ENCODE assay signal across 1 cellular context in genomic region chr6:30617565-30618269, GRCh38.
TF ChIP-seq lines count a peak whose summit lies in the region.

MRPS18B (plus strand) TSS chr6:30617840; CDS start chr6:30617866, 26 bp downstream.

TF ChIP-seq in HepG2, 621 proteins besides CTCF, POLR2A, EP300 and RAD21 (continued from another document and continues in another):
- TF ChIP-seq TSC22D2 (CRISPR knock-in tag; IDR thresholded peaks at IDR 0.05; ENCODE audit: borderline replicate concordance) (no peak), ZBTB25 (CRISPR knock-in tag; IDR thresholded peaks at IDR 0.05) (peak; percentile 18; the same call in 1 of the 2 replicates), EED (CRISPR knock-in tag; IDR thresholded peaks at IDR 0.05) (no peak; the same call in 1 of the 2 replicates), NFATC3 (CRISPR knock-in tag; IDR thresholded peaks at IDR 0.05) (peak; percentile 27; the same call in 1 of the 2 replicates), FOXM1 (CRISPR knock-in tag; IDR thresholded peaks at IDR 0.05) (no peak), ZNF883 (CRISPR knock-in tag; IDR thresholded peaks at IDR 0.05; ENCODE audit: not compliant biosample characterization) (peak; percentile 47), RARG (CRISPR knock-in tag; IDR thresholded peaks at IDR 0.05; ENCODE audit: low read depth) (no peak), KDM5A (IDR thresholded peaks at IDR 0.05; ENCODE audit: borderline replicate concordance, low read length) (peak; percentile 95), CC2D1A (CRISPR knock-in tag; IDR thresholded peaks at IDR 0.05) (no peak), ZNF83 (CRISPR knock-in tag; IDR thresholded peaks at IDR 0.05; ENCODE audit: borderline replicate concordance) (peak; percentile 91; the same call in 1 of the 2 replicates), RFX5 (IDR thresholded peaks at IDR 0.05; ENCODE audit: low read depth, low read length) (no peak), PRDM10 (CRISPR knock-in tag; IDR thresholded peaks at IDR 0.05; ENCODE audit: low read depth) (no peak; the same call in 1 of the 2 replicates), NR2F6 (IDR thresholded peaks at IDR 0.05) (peak; percentile 33; the same call in 1 of the 2 replicates), NR2F6 (CRISPR knock-in tag; IDR thresholded peaks at IDR 0.05) (0 out of 2 replicates have a peak, but pooled peaks have one; percentile 8), RBFOX2 (IDR thresholded peaks at IDR 0.05; ENCODE audit: low read depth, low read length) (no peak), ZBTB39 (CRISPR knock-in tag; IDR thresholded peaks at IDR 0.05) (no peak), CSRNP1 (CRISPR knock-in tag; IDR thresholded peaks at IDR 0.05) (no peak; the same call in 1 of the 2 replicates), KLF11 (CRISPR knock-in tag; IDR thresholded peaks at IDR 0.05) (no peak; the same call in 1 of the 2 replicates), ZNF180 (CRISPR knock-in tag; IDR thresholded peaks at IDR 0.05; ENCODE audit: borderline replicate concordance, low read depth) (no peak), ZNF124 (CRISPR knock-in tag; IDR thresholded peaks at IDR 0.05) (no peak), ZSCAN12 (CRISPR knock-in tag; IDR thresholded peaks at IDR 0.05) (no peak), IRF9 (CRISPR knock-in tag; IDR thresholded peaks at IDR 0.05; ENCODE audit: borderline replicate concordance) (peak; percentile 95; the same call in 1 of the 2 replicates), ZKSCAN1 (IDR thresholded peaks at IDR 0.05; ENCODE audit: low read length) (no peak), ZNF282 (IDR thresholded peaks at IDR 0.05; ENCODE audit: partially characterized antibody) (no peak), HINFP (CRISPR knock-in tag; IDR thresholded peaks at IDR 0.05; ENCODE audit: low read depth) (no peak), ZNF44 (CRISPR knock-in tag; IDR thresholded peaks at IDR 0.05) (no peak), ZBTB37 (CRISPR knock-in tag; IDR thresholded peaks at IDR 0.05) (no peak), ZNF709 (CRISPR knock-in tag; IDR thresholded peaks at IDR 0.05) (no peak), ZBTB1 (CRISPR knock-in tag; IDR thresholded peaks at IDR 0.05; ENCODE audit: borderline replicate concordance) (no peak), RARA (CRISPR knock-in tag; IDR thresholded peaks at IDR 0.05) (no peak; the same call in 1 of the 2 replicates), FOXK1 (CRISPR knock-in tag; IDR thresholded peaks at IDR 0.05; ENCODE audit: borderline replicate concordance, low read depth) (0 out of 2 replicates have a peak, but pooled peaks have one; percentile 33), ZNF792 (CRISPR knock-in tag; IDR thresholded peaks at IDR 0.05) (peak; percentile 87), ARID3A (IDR thresholded peaks at IDR 0.05; ENCODE audit: low read depth, low read length) (0 out of 2 replicates have a peak, but pooled peaks have one; percentile 48), SNAPC4 (CRISPR knock-in tag; IDR thresholded peaks at IDR 0.05) (peak; percentile 93; the same call in 1 of the 2 replicates), NFKB2 (CRISPR knock-in tag; IDR thresholded peaks at IDR 0.05; ENCODE audit: borderline replicate concordance) (no peak), KLF13 (CRISPR knock-in tag; IDR thresholded peaks at IDR 0.05) (no peak), SALL1 (CRISPR knock-in tag; IDR thresholded peaks at IDR 0.05) (peak; percentile 84), ZNF383 (CRISPR knock-in tag; IDR thresholded peaks at IDR 0.05; ENCODE audit: borderline replicate concordance) (no peak)
